ENCODE assay signal across 13 cellular contexts in the genomic region with DNA sequence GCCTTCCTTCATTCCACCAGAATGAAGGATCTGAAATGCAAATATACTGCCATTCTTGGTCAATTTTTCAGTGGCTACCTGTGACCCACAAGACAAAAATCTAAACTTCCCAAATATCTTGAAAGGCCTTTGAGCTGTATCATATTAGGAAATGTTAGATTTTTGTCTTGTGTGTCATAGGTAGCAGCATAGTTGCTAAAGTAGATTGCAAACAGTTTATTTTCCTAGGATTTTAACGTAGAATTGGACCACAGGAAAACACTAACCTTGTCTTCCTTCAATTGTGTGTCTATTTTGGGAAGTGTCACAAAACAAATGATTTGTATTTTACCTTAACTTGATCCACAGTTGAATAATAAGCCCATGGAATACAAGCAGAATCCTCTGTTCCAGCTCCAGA. TPM values are rescaled to one million over a fixed set of nuclear protein-coding genes. Genes with fewer than 3 reads are reported as not detected.
DNase-seq lines count a peak whose midpoint lies in the region; ATAC-seq and TF ChIP-seq lines count a peak whose summit lies in the region.
"Had no signal": no experiment of that assay in that cellular context is flagged by ENCODE, and none has a peak within 500 bp of the region (broad histone marks: within the 10 kb centered on the region; RNA-seq: fewer than 3 reads in every experiment).

No MANE protein-coding gene starts in this region.

- 69 to 70% methylated on average over 1 of the region's 1 CpG for WGBS in heart right ventricle, 2 donors
- 45% methylated on average over 1 of the region's 1 CpG for WGBS in mammary epithelial cell (ENCODE audit: low coverage, missing lambda C conversion rate)

- H3K27me3 ChIP-seq in heart right ventricle (no peaks in the 10 kb centered on the region), mammary epithelial cell (ENCODE audit: insufficient read depth, low read length) (no peaks in the 10 kb centered on the region), lower lobe of right lung (ENCODE audit: low read depth) (no peaks in the 10 kb centered on the region), uterus (no peaks in the 10 kb centered on the region)

- no peak overlapping the region for H2AFZ ChIP-seq in mammary epithelial cell (ENCODE audit: low read depth, low read length)

- no TSS peak for BruUV-seq in mammary epithelial cell (replicated peaks; lab: Mats Ljungman, UMichigan)

- peaks cover 0 to 22% (median 17%) of the 10 kb centered on the region in 9 donors for H3K4me1 ChIP-seq in heart right ventricle
- peaks cover 25% of the 10 kb centered on the region for H3K4me1 ChIP-seq in mammary epithelial cell (ENCODE audit: insufficient read depth, low read length)
- peaks cover 9% of the 10 kb centered on the region for H3K4me1 ChIP-seq in lower lobe of right lung
- peaks cover 0 to 12% of the 10 kb centered on the region in 2 donors for H3K4me1 ChIP-seq in uterus
- H3K4me1 ChIP-seq: HAP-1 had no signal

- peak in 1 of 8 donors; percentile 19 for ATAC-seq in heart right ventricle
- ATAC-seq in left cardiac atrium, result no peak
- ATAC-seq in lower lobe of right lung, result no peak
- ATAC-seq in HG02798 (IDR thresholded peaks at IDR 0.05; ENCODE audit: poor library complexity, unreplicated experiment), result no peak
- ATAC-seq: activated CD8-positive, alpha-beta T cell treated with anti-CD3 and anti-CD28 coated beads for 36 hours had no signal

- H3K27ac ChIP-seq in heart right ventricle (peak overlapping the region in 6 of 10 donors; percentile 2 to 70 (median 54)), mammary epithelial cell (ENCODE audit: insufficient read depth, low read depth, low read length) (peak overlapping the region; percentile 75), lower lobe of right lung (peak overlapping the region; percentile 13), uterus (peak overlapping the region; percentile 83 to 92)

- peak overlapping the region; percentile 47 for H3K4me2 ChIP-seq in mammary epithelial cell (ENCODE audit: insufficient read depth, low read depth, low read length)

- no peak for TF ChIP-seq CTCF in heart right ventricle (IDR thresholded peaks at IDR 0.05)
- TF ChIP-seq CTCF in mammary epithelial cell (conservative IDR thresholded peaks at IDR 0.05 in 1 of 2, IDR thresholded peaks at IDR 0.05 in 1 of 2; ENCODE audit: extremely low read depth in 1 of 2, insufficient read depth in 1 of 2, low read depth in 1 of 2, low read length in 2 of 2), result no peak
- TF ChIP-seq CTCF in lower lobe of right lung (IDR thresholded peaks at IDR 0.05), result no peak
- TF ChIP-seq CTCF in uterus (IDR thresholded peaks at IDR 0.05), result no peak

- intact Hi-C loops in heart right ventricle (cut with DNase I) (no loop called here), left cardiac atrium (cut with DNase I) (no loop called here), mammary epithelial cell (cut with micrococcal nuclease) (no loop called here), lower lobe of right lung (cut with DNase I) (no loop called here), uterus (cut with DNase I; ENCODE audit: low total_unique reads) (no loop called here)

- no peak for DNase-seq in heart right ventricle
- DNase-seq in left cardiac atrium, result no peak
- peak; percentile 37 for DNase-seq in mammary epithelial cell
- DNase-seq in lower lobe of right lung, result no peak
- DNase-seq in uterus, result no peak
- no peak for DNase-seq in DMS53 treated with DMSO at 0.1 percent for 48 hours (lab: John Stamatoyannopoulos, UW; ENCODE audit: unreplicated experiment)
- DNase-seq in NCI-H2029 treated with DMSO at 0.1 percent for 48 hours (lab: John Stamatoyannopoulos, UW), result no peak
- DNase-seq: activated CD8-positive, alpha-beta T cell treated with anti-CD3 and anti-CD28 coated beads for 36 hours; activated naive CD8-positive, alpha-beta T cell treated with anti-CD3 and anti-CD28 coated beads for 36 hours; NCI-H510A treated with DMSO at 0.1 percent for 48 hours; stimulated activated CD4-positive, alpha-beta T cell treated with anti-CD3 and anti-CD28 coated beads, Interleukin-2, amount 100 ng/mL, for 48 hours had no signal

- no peaks in the 10 kb centered on the region for H4K20me1 ChIP-seq in mammary epithelial cell (ENCODE audit: insufficient read depth, low read length)

- no peak overlapping the region for H3K4me3 ChIP-seq in heart right ventricle
- no peak overlapping the region for H3K4me3 ChIP-seq in mammary epithelial cell (replicated peaks in 1 of 3; ENCODE audit: insufficient read depth in 1 of 3, low read depth in 2 of 3, low read length in 3 of 3)
- no peak overlapping the region for H3K4me3 ChIP-seq in lower lobe of right lung
- no peak overlapping the region for H3K4me3 ChIP-seq in uterus
- H3K4me3 ChIP-seq: HAP-1 had no signal

- TF ChIP-seq POLR2A in uterus (IDR thresholded peaks at IDR 0.05), result no peak

- H3K9me3 ChIP-seq in heart right ventricle (peaks cover 0 to 8% (median 0%) of the 10 kb centered on the region in 11 donors), mammary epithelial cell (replicated peaks; ENCODE audit: insufficient read depth, low read length) (no peaks in the 10 kb centered on the region), lower lobe of right lung (no peaks in the 10 kb centered on the region), uterus (no peaks in the 10 kb centered on the region)
- H3K9me3 ChIP-seq: HAP-1 had no signal

- H3K36me3 ChIP-seq in heart right ventricle, result peaks cover 0 to 36% (median 10%) of the 10 kb centered on the region in 9 donors
- no peaks in the 10 kb centered on the region for H3K36me3 ChIP-seq in mammary epithelial cell (ENCODE audit: insufficient read depth, low read length)
- H3K36me3 ChIP-seq in lower lobe of right lung, result peaks cover 8% of the 10 kb centered on the region
- H3K36me3 ChIP-seq in uterus, result no peaks in the 10 kb centered on the region

- CTCF ChIA-PET in mammary epithelial cell (lab: Charles Lee; ENCODE audit: low non-redundant PET), result no interaction called here

- no peaks in the 10 kb centered on the region for H3K79me2 ChIP-seq in mammary epithelial cell (ENCODE audit: insufficient read depth, low read length)

- in situ Hi-C loops in mammary epithelial cell (cut with MboI; ENCODE audit: low sequenced_read_pairs in 2 of 2), result no loop called here

- dilution Hi-C loops in mammary epithelial cell (cut with HindIII; ENCODE audit: low sequenced_read_pairs), result no loop called here

- no peak overlapping the region for H3K9ac ChIP-seq in mammary epithelial cell (ENCODE audit: insufficient read depth, low read length)

RNA-seq across cellular contexts. Expression of a gene that starts 42.4 kb away (rescaled TPM):
- total RNA-seq in heart right ventricle, result 10 to 100 TPM in 1 of 10 donors, 1 to 10 TPM in 9; 1.3 to 22.7 (median 3.5) TPM
- polyA plus RNA-seq in heart right ventricle, result 1 to 10 TPM; 2.9 to 6.6 TPM
- total RNA-seq in left cardiac atrium, result 10 to 100 TPM; 13.9 to 35.6 TPM
- total RNA-seq in mammary epithelial cell, result not detected
- polyA plus RNA-seq in mammary epithelial cell, result not detected
- not detected for polyA minus RNA-seq in mammary epithelial cell
- 48.9 TPM for total RNA-seq in lower lobe of right lung
- total RNA-seq in uterus, result 10 to 100 TPM in 1 of 4 donors, 1 to 10 TPM in 3; 2.2 to 13.3 (median 5.9) TPM
- total RNA-seq: activated CD8-positive, alpha-beta T cell treated with anti-CD3 and anti-CD28 coated beads for 36 hours; activated naive CD8-positive, alpha-beta T cell treated with anti-CD3 and anti-CD28 coated beads for 36 hours had no signal

RNA-seq across cellular contexts. Expression of a gene that starts 49.8 kb away (rescaled TPM):
- total RNA-seq in heart right ventricle (10 to 100 TPM in 1 of 10 donors, 1 to 10 TPM in 9; 3.9 to 12.8 (median 5.0) TPM), left cardiac atrium (1 to 10 TPM; 7.7 to 9.7 TPM), mammary epithelial cell (10 to 100 TPM; 11.9 to 21.2 TPM), lower lobe of right lung (25.1 TPM), uterus (10 to 100 TPM; 16.5 to 75.6 (median 31.7) TPM)
- polyA plus RNA-seq in heart right ventricle (1 to 10 TPM; 3.7 to 4.4 TPM), mammary epithelial cell (11.0 TPM)
- polyA minus RNA-seq in mammary epithelial cell, result 15.5 TPM

Comparison
In these comparisons a context has a peak if more than half of its experiments do, and no peak if none do; other contexts are left out.
1. H3K27ac ChIP-seq: peak in every context shown above with its lines; median percentile 88 in uterus; 75 in mammary epithelial cell; 54 in heart right ventricle; 13 in lower lobe of right lung.